Comparison of ENCODE assay signal across 8 cellular contexts in the genomic region with DNA sequence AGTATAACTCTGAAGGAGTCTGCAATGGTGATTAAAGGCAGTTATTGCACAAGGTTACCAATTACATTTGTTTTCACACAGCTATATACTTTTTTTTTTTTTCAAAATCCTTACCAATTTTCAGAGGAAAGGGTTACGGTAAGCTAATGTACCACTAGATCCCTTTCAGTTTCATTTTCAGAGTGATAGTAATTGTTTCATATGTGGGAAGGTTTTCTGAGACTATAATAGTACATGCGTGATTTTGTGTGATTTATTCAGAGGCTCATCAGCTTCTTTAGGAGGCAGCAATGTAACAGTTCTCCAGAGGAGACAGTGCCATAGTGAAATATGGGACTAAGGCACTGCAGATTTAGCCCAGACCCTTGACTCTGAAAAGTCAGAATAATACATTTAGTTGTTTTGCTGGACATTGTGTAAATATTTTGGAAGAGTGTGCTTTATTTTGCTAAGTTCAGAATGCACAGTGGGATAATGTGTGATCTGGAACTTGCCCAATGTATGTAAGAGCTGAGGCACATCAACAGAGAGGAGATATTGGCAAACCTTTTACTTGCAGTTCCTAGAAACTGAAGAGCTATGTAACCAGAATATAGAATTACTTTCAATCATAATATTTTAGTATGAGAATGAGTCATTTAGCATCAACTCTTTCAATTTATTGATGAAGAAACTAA.
DNase-seq lines count a peak whose midpoint lies in the region; ATAC-seq, FAIRE-seq and TF ChIP-seq lines count a peak whose summit lies in the region.

No MANE protein-coding gene starts in this region.

- no peaks in the 10 kb centered on the region for H4K20me1 ChIP-seq in smooth muscle cell (ENCODE audit: low read depth)

- H2AFZ ChIP-seq in smooth muscle cell (ENCODE audit: low read depth), result no peak overlapping the region

- H3K4me3 ChIP-seq in GM12865 (ENCODE audit: low read depth, low read length) (peak overlapping the region; percentile 44), kidney (ENCODE audit: low read length in 2 of 2) (peak overlapping the region; percentile 32 to 64), smooth muscle cell (no peak overlapping the region)

- H3K27me3 ChIP-seq in smooth muscle cell (ENCODE audit: low read depth), result peaks cover 4% of the 10 kb centered on the region

- H3K4me1 ChIP-seq in kidney (ENCODE audit: control insufficient read depth in 1 of 2, insufficient read depth in 1 of 2, low read depth in 1 of 2, low read length in 2 of 2) (no peaks in the 10 kb centered on the region), smooth muscle cell (ENCODE audit: low read depth) (no peaks in the 10 kb centered on the region)

- no peaks in the 10 kb centered on the region for H3K36me3 ChIP-seq in kidney (ENCODE audit: control insufficient read depth in 1 of 2, insufficient read depth in 2 of 2, low read length in 2 of 2)
- H3K36me3 ChIP-seq in smooth muscle cell (ENCODE audit: low read depth), result no peaks in the 10 kb centered on the region

- H3K4me2 ChIP-seq in smooth muscle cell, result no peak overlapping the region

- 91% methylated on average over 2 of the region's 2 CpGs for WGBS in smooth muscle cell (ENCODE audit: low lambda C conversion rate)

- intact Hi-C loops in kidney (cut with DNase I) (no loop called here), head of caudate nucleus (cut with DNase I) (no loop called here)

- H3K9ac ChIP-seq in kidney (ENCODE audit: low read length in 2 of 2) (no peak overlapping the region), smooth muscle cell (ENCODE audit: low read depth) (no peak overlapping the region)

- H3K27ac ChIP-seq in kidney (ENCODE audit: low read depth in 2 of 2, low read length in 2 of 2), result no peak overlapping the region
- no peak overlapping the region for H3K27ac ChIP-seq in smooth muscle cell (ENCODE audit: low read depth)

- no peaks in the 10 kb centered on the region for H3F3A ChIP-seq in smooth muscle cell (ENCODE audit: low read depth)

- H3K79me2 ChIP-seq in smooth muscle cell (ENCODE audit: low read depth), result no peaks in the 10 kb centered on the region

- no peaks in the 10 kb centered on the region for H3K9me3 ChIP-seq in kidney (ENCODE audit: control insufficient read depth in 1 of 2, low read length in 2 of 2)
- H3K9me3 ChIP-seq in smooth muscle cell (replicated peaks; ENCODE audit: low read depth), result no peaks in the 10 kb centered on the region

- DNase-seq in GM12865 (ENCODE audit: low read depth) (peak; percentile 31), HT1080 (ENCODE audit: low read depth) (peak; percentile 41), kidney (no peak), head of caudate nucleus (no peak), 8988T (no peak), smooth muscle cell (lab: John Stamatoyannopoulos, UW; ENCODE audit: unreplicated experiment) (no peak), DMS 273 treated with DMSO at 0.1 percent for 48 hours (lab: John Stamatoyannopoulos, UW) (no peak)

- ATAC-seq in GM21423 (IDR thresholded peaks at IDR 0.05; ENCODE audit: unreplicated experiment), result peak; percentile 77

- FAIRE-seq in kidney (lab: Jason Lieb, UNC), result no peak

- TF ChIP-seq CTCF in GM12865 (IDR thresholded peaks at IDR 0.05; ENCODE audit: insufficient read depth, low read depth, low read length, missing control alignments) (no peak), kidney (IDR thresholded peaks at IDR 0.05; ENCODE audit: borderline replicate concordance, extremely low read depth, insufficient read depth) (no peak), smooth muscle cell (IDR thresholded peaks at IDR 0.05; ENCODE audit: borderline replicate concordance, insufficient read depth, poor library complexity, severe bottlenecking) (no peak)

Comparison
In these comparisons a context has a peak if more than half of its experiments do, and no peak if none do; other contexts are left out.
1. DNase-seq: peak in GM12865 (single experiment) and HT1080 (single experiment); none in kidney (single experiment), head of caudate nucleus (0 of 42), 8988T (single experiment), smooth muscle cell (single experiment) and DMS 273 treated with DMSO at 0.1 percent for 48 hours (single experiment).